28 cellular contexts compared by ENCODE assay signal in the genomic region with DNA sequence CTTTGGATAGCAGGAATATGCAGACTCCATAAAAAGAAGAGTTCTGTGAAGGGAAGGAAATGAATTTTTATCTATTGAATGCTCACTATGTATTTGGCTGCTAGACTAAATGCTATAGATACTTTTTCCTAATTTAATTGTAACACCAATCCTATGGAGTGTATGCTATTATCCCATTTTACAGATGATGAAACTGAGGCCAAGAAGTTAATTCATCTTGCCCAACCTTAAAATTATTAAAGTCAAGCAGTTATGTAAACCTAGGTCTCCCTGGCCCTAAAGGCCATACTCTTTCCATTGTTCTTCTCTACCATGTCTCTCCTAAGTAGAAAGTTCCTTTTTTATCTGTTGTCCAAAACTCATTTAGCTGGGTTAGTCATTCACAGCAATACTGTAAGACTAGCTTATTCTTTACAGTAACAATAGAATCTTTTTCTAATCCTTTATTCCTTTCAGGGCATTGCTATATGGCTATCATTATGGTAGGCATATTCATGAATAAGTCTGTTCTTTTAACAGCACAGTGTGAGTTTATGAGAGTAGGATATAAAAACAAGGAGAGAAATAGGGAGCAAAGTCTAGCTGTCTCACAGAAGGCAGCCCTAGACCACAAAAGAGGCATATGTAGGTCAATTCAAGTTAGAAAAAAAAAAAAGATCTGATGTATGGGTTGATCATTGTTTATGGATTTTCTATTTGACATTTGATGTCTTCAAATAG. TPM values are rescaled to one million over a fixed set of nuclear protein-coding genes. Genes with fewer than 3 reads are reported as not detected.
DNase-seq lines count a peak whose midpoint lies in the region; ATAC-seq and TF ChIP-seq lines count a peak whose summit lies in the region.
"Had no signal": no experiment of that assay in that cellular context is flagged by ENCODE, and none has a peak within 500 bp of the region (broad histone marks: within the 10 kb centered on the region; RNA-seq: fewer than 3 reads in every experiment).

No MANE protein-coding gene starts in this region.

- H3K27ac ChIP-seq in neural progenitor cell, result no peak overlapping the region

- H2AFZ ChIP-seq in neural progenitor cell (replicated peaks), result no peak overlapping the region

- H3K4me2 ChIP-seq in neural progenitor cell, result no peak overlapping the region

- peak overlapping the region; percentile 83 for H3K27ac Mint-ChIP-seq in stimulated activated naive CD8-positive, alpha-beta T cell treated with anti-CD3 and anti-CD28 coated beads, Interleukin-15, Interleukin-2, amounts not matched to agents 100 ng/mL and 50 ng/mL, for 24 hours
- H3K27ac Mint-ChIP-seq in activated T-helper 17 cell treated with anti-CD3 and anti-CD28 coated beads, Interleukin-2, amount 50 U/mL, for 72 hours, result no peak overlapping the region
- no peak overlapping the region for H3K27ac Mint-ChIP-seq in neural progenitor cell
- H3K27ac Mint-ChIP-seq: dendritic cell treated with granulocyte-macrophage colony-stimulating factor and Interleukin-4, amounts not matched to agents 40 ng/mL and 50 ng/mL, for 4 days had no signal

- H3K27me3 Mint-ChIP-seq in stimulated activated naive CD8-positive, alpha-beta T cell treated with anti-CD3 and anti-CD28 coated beads, Interleukin-15, Interleukin-2, amounts not matched to agents 100 ng/mL and 50 ng/mL, for 24 hours, result no peaks in the 10 kb centered on the region
- no peaks in the 10 kb centered on the region for H3K27me3 Mint-ChIP-seq in activated T-helper 17 cell treated with anti-CD3 and anti-CD28 coated beads, Interleukin-2, amount 50 U/mL, for 72 hours
- no peaks in the 10 kb centered on the region for H3K27me3 Mint-ChIP-seq in neural progenitor cell (ENCODE audit: insufficient read depth, low read depth)
- H3K27me3 Mint-ChIP-seq: dendritic cell treated with granulocyte-macrophage colony-stimulating factor and Interleukin-4, amounts not matched to agents 40 ng/mL and 50 ng/mL, for 4 days had no signal

- H3K4me3 Mint-ChIP-seq in stimulated activated naive CD8-positive, alpha-beta T cell treated with anti-CD3 and anti-CD28 coated beads, Interleukin-15, Interleukin-2, amounts not matched to agents 100 ng/mL and 50 ng/mL, for 24 hours, result no peak overlapping the region
- peak overlapping the region; percentile 61 for H3K4me3 Mint-ChIP-seq in activated T-helper 17 cell treated with anti-CD3 and anti-CD28 coated beads, Interleukin-2, amount 50 U/mL, for 72 hours
- H3K4me3 Mint-ChIP-seq in neural progenitor cell, result no peak overlapping the region
- H3K4me3 Mint-ChIP-seq: dendritic cell treated with granulocyte-macrophage colony-stimulating factor and Interleukin-4, amounts not matched to agents 40 ng/mL and 50 ng/mL, for 4 days had no signal

- no peaks in the 10 kb centered on the region for H3K9me3 ChIP-seq in neural progenitor cell (ENCODE audit: low read depth)
- H3K9me3 ChIP-seq: BE2C, Caco-2, esophagus squamous epithelium had no signal

- TF ChIP-seq CTCF in neural progenitor cell (IDR thresholded peaks at IDR 0.05), result no peak

- no peaks in the 10 kb centered on the region for H4K20me1 ChIP-seq in neural progenitor cell (ENCODE audit: low read depth)

- H3K9ac ChIP-seq in neural progenitor cell, result no peak overlapping the region

- H3K4me1 ChIP-seq in neural progenitor cell, result no peaks in the 10 kb centered on the region
- H3K4me1 ChIP-seq: BE2C, Caco-2 had no signal

- H3K4me3 ChIP-seq in neural progenitor cell, result no peak overlapping the region
- H3K4me3 ChIP-seq: esophagus squamous epithelium, skin epidermis had no signal

- H3F3A ChIP-seq in neural progenitor cell (ENCODE audit: low read depth), result no peaks in the 10 kb centered on the region

- peaks cover 26% of the 10 kb centered on the region for H3K36me3 Mint-ChIP-seq in stimulated activated naive CD8-positive, alpha-beta T cell treated with anti-CD3 and anti-CD28 coated beads, Interleukin-15, Interleukin-2, amounts not matched to agents 100 ng/mL and 50 ng/mL, for 24 hours (ENCODE audit: low read depth)
- H3K36me3 Mint-ChIP-seq in activated T-helper 17 cell treated with anti-CD3 and anti-CD28 coated beads, Interleukin-2, amount 50 U/mL, for 72 hours (ENCODE audit: low read depth), result peaks cover 16% of the 10 kb centered on the region
- peaks cover 1% of the 10 kb centered on the region for H3K36me3 Mint-ChIP-seq in neural progenitor cell

- H3K9me3 Mint-ChIP-seq in stimulated activated naive CD8-positive, alpha-beta T cell treated with anti-CD3 and anti-CD28 coated beads, Interleukin-15, Interleukin-2, amounts not matched to agents 100 ng/mL and 50 ng/mL, for 24 hours, result no peaks in the 10 kb centered on the region
- H3K9me3 Mint-ChIP-seq in activated T-helper 17 cell treated with anti-CD3 and anti-CD28 coated beads, Interleukin-2, amount 50 U/mL, for 72 hours, result no peaks in the 10 kb centered on the region
- no peaks in the 10 kb centered on the region for H3K9me3 Mint-ChIP-seq in neural progenitor cell
- H3K9me3 Mint-ChIP-seq: dendritic cell treated with granulocyte-macrophage colony-stimulating factor and Interleukin-4, amounts not matched to agents 40 ng/mL and 50 ng/mL, for 4 days had no signal

- no peaks in the 10 kb centered on the region for H3K36me3 ChIP-seq in neural progenitor cell
- H3K36me3 ChIP-seq: BE2C, esophagus squamous epithelium had no signal

- no peak for DNase-seq in stimulated activated naive CD8-positive, alpha-beta T cell treated with anti-CD3 and anti-CD28 coated beads, Interleukin-15, Interleukin-2, amounts not matched to agents 100 U/mL and 50 U/mL, for 24 hours
- DNase-seq in left colon (no peak), neural progenitor cell (ENCODE audit: low spot score) (no peak), HK-2 (ENCODE audit: unreplicated experiment) (no peak), kidney glomerular epithelial cell (lab: John Stamatoyannopoulos, UW) (no peak)
- DNase-seq in stimulated activated CD4-positive, alpha-beta T cell treated with anti-CD3 and anti-CD28 coated beads, Interleukin-1b, Interleukin-23, amount 100 ng/mL, for 48 hours, result no peak
- DNase-seq: ACHN; activated CD8-positive, alpha-beta memory T cell treated with anti-CD3 and anti-CD28 coated beads for 24 hours; activated naive CD4-positive, alpha-beta T cell treated with Interleukin-2 at 50 U/mL for 16 hours; activated T-cell treated with anti-CD3 and anti-CD28 coated beads, Interleukin-2, amount 50 U/mL, for 1 hour; amygdala; BE2C; Caco-2; esophagus squamous epithelium; GF-D8; HCEC 1CT; mesenchymal stem cell; NCI-H1105 treated with DMSO at 0.1 percent for 48 hours; NCI-H2029 treated with DMSO at 0.1 percent for 48 hours; NCI-H2227 treated with DMSO at 0.1 percent for 48 hours; RPMI8226; T-helper 2 cell; trophoblast cell had no signal

- intact Hi-C loops in left colon (cut with DNase I, micrococcal nuclease), result no loop called here

- H3K27me3 ChIP-seq in neural progenitor cell, result no peaks in the 10 kb centered on the region
- H3K27me3 ChIP-seq: BE2C, esophagus squamous epithelium had no signal

- peaks cover 92% of the 10 kb centered on the region for H3K4me1 Mint-ChIP-seq in stimulated activated naive CD8-positive, alpha-beta T cell treated with anti-CD3 and anti-CD28 coated beads, Interleukin-15, Interleukin-2, amounts not matched to agents 100 ng/mL and 50 ng/mL, for 24 hours (ENCODE audit: low read depth)
- H3K4me1 Mint-ChIP-seq in activated T-helper 17 cell treated with anti-CD3 and anti-CD28 coated beads, Interleukin-2, amount 50 U/mL, for 72 hours, result peaks cover 34% of the 10 kb centered on the region
- H3K4me1 Mint-ChIP-seq in neural progenitor cell, result peaks cover 22% of the 10 kb centered on the region

- no peak for ATAC-seq in stimulated activated naive CD8-positive, alpha-beta T cell treated with anti-CD3 and anti-CD28 coated beads, Interleukin-15, Interleukin-2, amounts not matched to agents 100 U/mL and 50 U/mL, for 24 hours
- ATAC-seq in activated T-helper 17 cell treated with anti-CD3 and anti-CD28 coated beads, Interleukin-2, amount 50 U/mL, for 72 hours (replicated peaks), result no peak
- ATAC-seq in left colon, result peak; percentile 94
- ATAC-seq: left lobe of liver had no signal

- no peaks in the 10 kb centered on the region for H3K79me2 ChIP-seq in neural progenitor cell (ENCODE audit: low read depth)

RNA-seq across cellular contexts. Expression of gene MAML2, which starts 50.5 kb away (rescaled TPM):
- 10 to 100 TPM; 11.2 to 17.4 TPM for total RNA-seq in activated T-helper 17 cell treated with anti-CD3 and anti-CD28 coated beads, Interleukin-2, amount 50 U/mL, for 72 hours
- 10 to 100 TPM; 14.8 to 16.3 TPM for total RNA-seq in left colon
- total RNA-seq in neural progenitor cell (ENCODE audit: low replicate concordance), result 3.0 and 3.8 TPM in 2 replicates
